In the genomic region with DNA sequence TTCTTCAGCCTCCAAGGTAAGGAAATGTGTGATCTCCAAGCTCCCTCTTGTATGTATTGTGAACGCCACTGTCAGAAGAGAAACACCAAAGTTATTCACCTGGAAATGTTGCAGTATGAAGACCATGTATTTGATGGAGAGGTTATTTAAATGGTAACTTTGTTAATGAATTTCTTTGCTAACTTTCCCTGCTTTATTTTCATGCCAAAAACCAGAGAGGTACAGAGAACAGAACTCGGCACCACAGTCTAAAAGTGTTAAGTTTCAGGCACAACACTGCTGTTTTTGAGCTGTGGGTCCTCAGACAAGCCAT, we compare ENCODE assay signal across 9 cellular contexts.
A peak's percentile ranks its signal among the peaks of the same experiment; 100 is the strongest.
DNase-seq lines count a peak whose midpoint lies in the region; ATAC-seq and TF ChIP-seq lines count a peak whose summit lies in the region.
"Had no signal": no experiment of that assay in that cellular context is flagged by ENCODE, and none has a peak within 500 bp of the region (broad histone marks: within the 10 kb centered on the region; RNA-seq: fewer than 3 reads in every experiment).

No MANE protein-coding gene starts in this region.

- no peak overlapping the region for H2BK120ac ChIP-seq in mesenchymal stem cell (ENCODE audit: low read depth, low read length)

- no peaks in the 10 kb centered on the region for H3K9me3 Mint-ChIP-seq in activated naive CD8-positive, alpha-beta T cell treated with anti-CD3 and anti-CD28 coated beads, Interleukin-2, amount 50 U/mL, for 24 hours

- no peak overlapping the region for H2BK12ac ChIP-seq in mesenchymal stem cell (ENCODE audit: low read length in 2 of 2)

- no peak overlapping the region for H3K23ac ChIP-seq in mesenchymal stem cell (ENCODE audit: low read length in 2 of 2)

- no peak for DNase-seq in heart left ventricle
- DNase-seq in right cardiac atrium, result no peak
- no peak for DNase-seq in activated naive CD8-positive, alpha-beta T cell treated with anti-CD3 and anti-CD28 coated beads, Interleukin-2, amount 50 U/mL, for 24 hours
- no peak for DNase-seq in mesenchymal stem cell
- no peak for DNase-seq in uterus
- no peak for DNase-seq in RPMI8226

- no peak for TF ChIP-seq POLR2A in heart left ventricle (IDR thresholded peaks at IDR 0.05)
- no peak for TF ChIP-seq POLR2A in uterus (IDR thresholded peaks at IDR 0.05)

- H3K4me1 Mint-ChIP-seq in activated naive CD8-positive, alpha-beta T cell treated with anti-CD3 and anti-CD28 coated beads, Interleukin-2, amount 50 U/mL, for 24 hours, result peaks cover 51% of the 10 kb centered on the region

- no peak overlapping the region for H4K8ac ChIP-seq in mesenchymal stem cell (ENCODE audit: low read length)

- H3K27me3 Mint-ChIP-seq in activated naive CD8-positive, alpha-beta T cell treated with anti-CD3 and anti-CD28 coated beads, Interleukin-2, amount 50 U/mL, for 24 hours, result peaks cover 8% of the 10 kb centered on the region

- H3K9me3 ChIP-seq in heart left ventricle, result no peaks in the 10 kb centered on the region
- no peaks in the 10 kb centered on the region for H3K9me3 ChIP-seq in right cardiac atrium (ENCODE audit: control insufficient read depth, low read length)
- H3K9me3 ChIP-seq in mesenchymal stem cell (ENCODE audit: control insufficient read depth, low read length), result no peaks in the 10 kb centered on the region
- no peaks in the 10 kb centered on the region for H3K9me3 ChIP-seq in uterus
- H3K9me3 ChIP-seq: suprapubic skin had no signal

- H3K18ac ChIP-seq in mesenchymal stem cell (ENCODE audit: low read depth in 1 of 2, low read length in 2 of 2), result no peak overlapping the region

- TF ChIP-seq CTCF in heart left ventricle (IDR thresholded peaks at IDR 0.05) (peak in 2 of 12 donors; percentile 16 to 28), uterus (IDR thresholded peaks at IDR 0.05) (peak in 1 of 4 experiments; percentile 3)

- H3K14ac ChIP-seq in mesenchymal stem cell (ENCODE audit: low read length in 2 of 2), result no peak overlapping the region

- H3K36me3 Mint-ChIP-seq in activated naive CD8-positive, alpha-beta T cell treated with anti-CD3 and anti-CD28 coated beads, Interleukin-2, amount 50 U/mL, for 24 hours (ENCODE audit: low read depth), result peaks cover 3% of the 10 kb centered on the region

- H3K9ac ChIP-seq in mesenchymal stem cell (ENCODE audit: low read length), result peak overlapping the region; percentile 86

- H2BK5ac ChIP-seq in mesenchymal stem cell (ENCODE audit: low read depth, low read length, poor library complexity, severe bottlenecking), result no peak overlapping the region

- no peak overlapping the region for H2AFZ ChIP-seq in mesenchymal stem cell (ENCODE audit: low read depth, low read length)

- H3K4me3 Mint-ChIP-seq in activated naive CD8-positive, alpha-beta T cell treated with anti-CD3 and anti-CD28 coated beads, Interleukin-2, amount 50 U/mL, for 24 hours, result no peak overlapping the region

- H3K4ac ChIP-seq in mesenchymal stem cell (ENCODE audit: low read depth in 1 of 2, low read length in 2 of 2), result no peak overlapping the region

- H2AK5ac ChIP-seq in mesenchymal stem cell (ENCODE audit: low read length, severe bottlenecking), result peak overlapping the region; percentile 85

- no peak overlapping the region for H3K4me2 ChIP-seq in mesenchymal stem cell (ENCODE audit: low read length, poor library complexity, severe bottlenecking)

- intact Hi-C loops in heart left ventricle (cut with DNase I) (loop anchor here (1.0 to 10.0 kb wide), 9 partner anchors 52 to 109 kb away; no protein-coding TSS in a partner anchor), right cardiac atrium (cut with DNase I) (loop anchor here in 2 of 4 donors (5.0 to 10.0 kb wide), 3 partner anchors 82 to 109 kb away; no protein-coding TSS in a partner anchor), uterus (cut with DNase I; ENCODE audit: low total_unique reads) (loop anchor here (10.0 kb wide), 1 partner anchor 112 kb away; no protein-coding TSS in a partner anchor)

- no peaks in the 10 kb centered on the region for H3K27me3 ChIP-seq in heart left ventricle
- no peaks in the 10 kb centered on the region for H3K27me3 ChIP-seq in right cardiac atrium (ENCODE audit: control insufficient read depth, insufficient read depth)
- H3K27me3 ChIP-seq in mesenchymal stem cell (ENCODE audit: control insufficient read depth in 1 of 2, insufficient read depth in 1 of 2, low read length in 2 of 2), result no peaks in the 10 kb centered on the region
- no peaks in the 10 kb centered on the region for H3K27me3 ChIP-seq in uterus
- H3K27me3 ChIP-seq: suprapubic skin had no signal

- WGBS in heart left ventricle, 4 donors, result 52 to 66% (median 61%) methylated on average over 2 of the region's 2 CpGs
- WGBS in right cardiac atrium, result 48% methylated on average over 2 of the region's 2 CpGs
- 59% methylated on average over 2 of the region's 2 CpGs for WGBS in mesenchymal stem cell

- H3K4me3 ChIP-seq in heart left ventricle, result no peak overlapping the region
- no peak overlapping the region for H3K4me3 ChIP-seq in right cardiac atrium (ENCODE audit: low read length)
- H3K4me3 ChIP-seq in mesenchymal stem cell (ENCODE audit: insufficient read depth in 1 of 2, low read depth in 1 of 2, low read length in 2 of 2), result no peak overlapping the region
- H3K4me3 ChIP-seq in uterus, result no peak overlapping the region

- H3K27ac ChIP-seq in heart left ventricle (peak overlapping the region in 7 of 12 donors; percentile 82 to 91 (median 87)), right cardiac atrium (ENCODE audit: low read length) (no peak overlapping the region), mesenchymal stem cell (ENCODE audit: low read length, poor library complexity, severe bottlenecking) (peak overlapping the region; percentile 58), uterus (peak overlapping the region; percentile 75 to 87)

- H3K27ac Mint-ChIP-seq in activated naive CD8-positive, alpha-beta T cell treated with anti-CD3 and anti-CD28 coated beads, Interleukin-2, amount 50 U/mL, for 24 hours, result peak overlapping the region; percentile 83

- H4K91ac ChIP-seq in mesenchymal stem cell (ENCODE audit: low read length), result no peak overlapping the region

- no peak overlapping the region for H2BK15ac ChIP-seq in mesenchymal stem cell (ENCODE audit: low read depth, poor library complexity, severe bottlenecking)

- no peaks in the 10 kb centered on the region for H3K36me3 ChIP-seq in heart left ventricle
- H3K36me3 ChIP-seq in mesenchymal stem cell (ENCODE audit: control insufficient read depth in 1 of 2, insufficient read depth in 2 of 2, low read depth in 1 of 2, low read length in 2 of 2), result no peaks in the 10 kb centered on the region
- H3K36me3 ChIP-seq in uterus, result no peaks in the 10 kb centered on the region
- H3K36me3 ChIP-seq: suprapubic skin had no signal

- ATAC-seq in heart left ventricle (no peak), right cardiac atrium (no peak), HG02938 (IDR thresholded peaks at IDR 0.05; ENCODE audit: unreplicated experiment) (no peak), HG02870 (IDR thresholded peaks at IDR 0.05; ENCODE audit: unreplicated experiment) (no peak)
- no peak for ATAC-seq in activated naive CD8-positive, alpha-beta T cell treated with anti-CD3 and anti-CD28 coated beads, Interleukin-2, amount 50 U/mL, for 24 hours

- H3K79me1 ChIP-seq in mesenchymal stem cell (replicated peaks; ENCODE audit: low read length, poor library complexity, severe bottlenecking), result no peaks in the 10 kb centered on the region

- H3K4me1 ChIP-seq in heart left ventricle (peaks cover 0 to 54% (median 17%) of the 10 kb centered on the region in 12 donors), right cardiac atrium (ENCODE audit: control insufficient read depth, insufficient read depth, low read length) (no peaks in the 10 kb centered on the region), mesenchymal stem cell (ENCODE audit: control insufficient read depth, insufficient read depth, low read depth, low read length) (peaks cover 17% of the 10 kb centered on the region), uterus (no peaks in the 10 kb centered on the region)
